Comparison of ENCODE assay signal across 1 cellular context in genomic region chr12:56487448-56488040, GRCh38.
TF ChIP-seq lines count a peak whose summit lies in the region.

No MANE protein-coding gene starts in this region.

TF ChIP-seq in GM12878, 131 proteins besides CTCF, POLR2A, EP300 and RAD21:
- TF ChIP-seq USF1 (IDR thresholded peaks at IDR 0.05; ENCODE audit: borderline replicate concordance, extremely low read length, insufficient read depth, low read depth, low read length), result peak; percentile 24
- no peak for TF ChIP-seq ZBTB40 (IDR thresholded peaks at IDR 0.05; ENCODE audit: borderline replicate concordance)
- TF ChIP-seq ZNF274 (IDR thresholded peaks at IDR 0.05; ENCODE audit: insufficient read depth, insufficient read length), result no peak
- no peak for TF ChIP-seq TARDBP (IDR thresholded peaks at IDR 0.05; ENCODE audit: borderline replicate concordance)
- 0 out of 3 replicates have a peak, but pooled peaks of 1 of the 2 experiments have one; percentile 40 for TF ChIP-seq EGR1 (IDR thresholded peaks at IDR 0.05; ENCODE audit: borderline replicate concordance in 1 of 2, low read depth in 2 of 2, low read length in 2 of 2)
- TF ChIP-seq BHLHE40 (IDR thresholded peaks at IDR 0.05; ENCODE audit: borderline replicate concordance in 1 of 2, low read depth in 2 of 2, low read length in 1 of 2), result peak; percentile 28 to 63; a peak in 2 of 4 replicates
TF ChIP-seq in GM12878: peak in this region for 3.
